ENCODE assay signal across 12 cellular contexts in genomic region chr12:104370989-104371870, GRCh38.
DNase-seq lines count a peak whose midpoint lies in the region; ATAC-seq and TF ChIP-seq lines count a peak whose summit lies in the region.
"Had no signal": no experiment of that assay in that cellular context is flagged by ENCODE, and none has a peak within 500 bp of the region (broad histone marks: within the 10 kb centered on the region; RNA-seq: fewer than 3 reads in every experiment).

No MANE protein-coding gene starts in this region.

- peak; percentile 28 for DNase-seq in A673 (ENCODE audit: low spot score)
- peak; percentile 49 for DNase-seq in HK-2 (ENCODE audit: unreplicated experiment)
- DNase-seq in activated naive CD8-positive, alpha-beta T cell treated with anti-CD3 and anti-CD28 coated beads, Interleukin-2, amount 50 U/mL, for 24 hours, result no peak
- peak; percentile 57 for DNase-seq in iPS-NIHi11 (ENCODE audit: low spot score)
- DNase-seq in NCI-H526 (lab: John Stamatoyannopoulos, UW), result no peak
- DNase-seq in C1 segment of cervical spinal cord (lab: John Stamatoyannopoulos, UW), result no peak
- DNase-seq in T-helper 2 cell, result no peak
- DNase-seq in NCI-H187 treated with DMSO at 0.1 percent for 48 hours (lab: John Stamatoyannopoulos, UW), result no peak
- DNase-seq: activated CD4-positive, alpha-beta T cell treated with anti-CD3 and anti-CD28 coated beads for 1 hour; NCI-H146; RPMI8226 had no signal

- H3K4me1 ChIP-seq in A673 (ENCODE audit: insufficient read depth, low read length, poor library complexity, severe bottlenecking), result no peaks in the 10 kb centered on the region

- BruUV-seq in A673 (replicated peaks; lab: Mats Ljungman, UMichigan), result no TSS peak

- CTCF ChIA-PET in A673 (lab: Charles Lee), result no interaction called here

- no peaks in the 10 kb centered on the region for H3K27me3 Mint-ChIP-seq in activated naive CD8-positive, alpha-beta T cell treated with anti-CD3 and anti-CD28 coated beads, Interleukin-2, amount 50 U/mL, for 24 hours
- H3K27me3 Mint-ChIP-seq: CD4-positive, alpha-beta memory T cell had no signal

- intact Hi-C loops in A673 (cut with micrococcal nuclease; ENCODE audit: unreplicated experiment), result no loop called here

- H3K4me3 Mint-ChIP-seq in activated naive CD8-positive, alpha-beta T cell treated with anti-CD3 and anti-CD28 coated beads, Interleukin-2, amount 50 U/mL, for 24 hours, result no peak overlapping the region
- H3K4me3 Mint-ChIP-seq: CD4-positive, alpha-beta memory T cell had no signal

- no peaks in the 10 kb centered on the region for H3K36me3 ChIP-seq in A673 (ENCODE audit: insufficient read depth, low read length, poor library complexity, severe bottlenecking)

- H3K36me3 Mint-ChIP-seq in activated naive CD8-positive, alpha-beta T cell treated with anti-CD3 and anti-CD28 coated beads, Interleukin-2, amount 50 U/mL, for 24 hours (ENCODE audit: low read depth), result no peaks in the 10 kb centered on the region
- H3K36me3 Mint-ChIP-seq: CD4-positive, alpha-beta memory T cell had no signal

- no peak overlapping the region for H3K27ac ChIP-seq in A673 (ENCODE audit: low read depth, low read length, poor library complexity, severe bottlenecking)

- peaks cover 4% of the 10 kb centered on the region for H3K9me3 Mint-ChIP-seq in activated naive CD8-positive, alpha-beta T cell treated with anti-CD3 and anti-CD28 coated beads, Interleukin-2, amount 50 U/mL, for 24 hours

- peak; percentile 21 for ATAC-seq in activated naive CD8-positive, alpha-beta T cell treated with anti-CD3 and anti-CD28 coated beads, Interleukin-2, amount 50 U/mL, for 24 hours

- TF ChIP-seq CTCF in A673 (conservative IDR thresholded peaks at IDR 0.05; ENCODE audit: low read depth, low read length), result no peak

- no peak overlapping the region for H3K4me3 ChIP-seq in A673 (ENCODE audit: low read depth, low read length, poor library complexity, severe bottlenecking)

- peaks cover 6% of the 10 kb centered on the region for H3K9me3 ChIP-seq in A673 (ENCODE audit: low read depth, low read length, poor library complexity, severe bottlenecking)

- no peaks in the 10 kb centered on the region for H3K27me3 ChIP-seq in A673 (replicated peaks; ENCODE audit: insufficient read depth, low read depth, low read length, poor library complexity)

- H3K4me1 Mint-ChIP-seq in activated naive CD8-positive, alpha-beta T cell treated with anti-CD3 and anti-CD28 coated beads, Interleukin-2, amount 50 U/mL, for 24 hours, result peaks cover 17% of the 10 kb centered on the region

- no peak overlapping the region for H3K27ac Mint-ChIP-seq in activated naive CD8-positive, alpha-beta T cell treated with anti-CD3 and anti-CD28 coated beads, Interleukin-2, amount 50 U/mL, for 24 hours

- POLR2A ChIA-PET in A673 (lab: Charles Lee; ENCODE audit: low non-redundant PET), result no interaction called here

Comparison
In these comparisons a context has a peak if more than half of its experiments do, and no peak if none do; other contexts are left out.
1. DNase-seq: peak in A673 (single experiment), HK-2 (single experiment) and iPS-NIHi11 (single experiment); none in activated naive CD8-positive, alpha-beta T cell treated with anti-CD3 and anti-CD28 coated beads, Interleukin-2, amount 50 U/mL, for 24 hours (single experiment), NCI-H526 (0 of 2), C1 segment of cervical spinal cord (0 of 14), T-helper 2 cell (0 of 5) and NCI-H187 treated with DMSO at 0.1 percent for 48 hours (single experiment).